ENCODE assay signal across 8 cellular contexts in the genomic region with DNA sequence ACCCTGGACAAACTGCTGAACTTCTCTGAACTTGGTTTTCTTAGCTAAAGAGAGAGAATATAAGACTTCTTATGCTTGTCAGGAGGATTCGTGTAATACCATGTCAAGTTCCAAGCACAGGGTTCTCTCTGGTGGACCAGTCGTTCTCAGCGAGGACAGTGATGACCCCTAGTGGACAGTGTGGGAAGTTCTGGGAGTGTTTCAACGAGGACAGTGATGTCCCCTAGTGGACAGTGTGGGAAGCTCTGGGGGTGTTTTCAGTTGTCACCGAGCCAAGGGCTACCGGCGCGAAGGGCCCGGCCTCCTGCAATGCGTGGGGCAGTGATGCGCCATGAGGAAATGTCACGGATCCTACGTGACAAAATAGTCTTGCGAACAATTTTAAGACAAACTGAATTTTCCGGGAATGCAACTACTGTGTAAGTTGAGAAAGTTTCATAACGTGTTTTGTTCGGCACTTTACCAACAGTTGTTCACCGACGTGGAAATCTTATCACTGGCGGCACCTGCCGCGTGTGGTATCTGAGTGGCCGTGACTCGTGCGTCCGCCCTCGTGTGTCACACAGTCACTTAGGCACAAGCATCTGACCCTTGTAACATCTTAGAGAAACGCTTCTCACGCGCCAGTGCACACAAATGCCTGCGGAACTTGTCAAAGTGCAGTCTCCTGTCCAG. TPM values are rescaled to one million over a fixed set of nuclear protein-coding genes. Genes with fewer than 3 reads are reported as not detected.
DNase-seq lines count a peak whose midpoint lies in the region; ATAC-seq and TF ChIP-seq lines count a peak whose summit lies in the region.

No MANE protein-coding gene starts in this region.

- CTCF ChIA-PET in CD8-positive, alpha-beta memory T cell (lab: Charles Lee) = interaction anchor here (0.9 to 3.9 kb wide), 30 partner anchors 8 to 1163 kb away, joined by 3 to 20 read pairs (median 4); a partner anchor contains a TSS

- TF ChIP-seq CTCF in HL-60 (IDR thresholded peaks at IDR 0.05; ENCODE audit: insufficient read depth, low read length) (peak; percentile 100), dorsolateral prefrontal cortex (IDR thresholded peaks at IDR 0.05 in 54 of 56, conservative IDR thresholded peaks at IDR 0.05 in 2 of 56; ENCODE audit: low read depth in 1 of 56, partially characterized antibody in 56 of 56) (peak; percentile 97 to 100 (median 100)), lung (IDR thresholded peaks at IDR 0.05; ENCODE audit: control extremely low read depth, extremely low read depth) (peak; percentile 100)

- no peaks in the 10 kb centered on the region for H3K9me3 ChIP-seq in CD8-positive, alpha-beta memory T cell (ENCODE audit: low read length)
- no peaks in the 10 kb centered on the region for H3K9me3 ChIP-seq in lung (ENCODE audit: control insufficient read depth in 2 of 2, insufficient read depth in 1 of 2, low read length in 1 of 2)

- H3K27ac ChIP-seq in CD8-positive, alpha-beta memory T cell (ENCODE audit: low read depth, low read length) = no peak overlapping the region
- H3K27ac ChIP-seq in HL-60 (replicated peaks) (no peak overlapping the region), dorsolateral prefrontal cortex (no peak overlapping the region), lung (ENCODE audit: low read depth in 1 of 2, low read length in 1 of 2) (no peak overlapping the region)

- H3K4me3 ChIP-seq in CD8-positive, alpha-beta memory T cell (ENCODE audit: low read length) = no peak overlapping the region
- H3K4me3 ChIP-seq in HL-60 (replicated peaks; ENCODE audit: insufficient read depth, low read length) (no peak overlapping the region), dorsolateral prefrontal cortex (peak overlapping the region in 26 of 59 donors; percentile 3 to 52 (median 29)), lung (no peak overlapping the region)

- 16 to 19% methylated on average over 31 of the region's 31 CpGs for WGBS in lung, 2 donors

- POLR2A ChIA-PET in CD8-positive, alpha-beta memory T cell (lab: Charles Lee) = interaction anchor here (0.6 to 1.1 kb wide), 2 partner anchors 57 to 510 kb away, joined by 3 to 6 read pairs; a partner anchor contains a TSS

- intact Hi-C loops in dorsolateral prefrontal cortex (cut with DNase I) = loop anchor here (5.0 to 10.0 kb wide), 2 partner anchors 286 to 294 kb away; no protein-coding TSS in a partner anchor

- H3K27me3 ChIP-seq in CD8-positive, alpha-beta memory T cell (ENCODE audit: insufficient read depth, low read length, poor library complexity, severe bottlenecking) = no peaks in the 10 kb centered on the region
- H3K27me3 ChIP-seq in HL-60 (ENCODE audit: insufficient read depth, poor library complexity, severe bottlenecking) (no peaks in the 10 kb centered on the region), dorsolateral prefrontal cortex (no peaks in the 10 kb centered on the region), lung (ENCODE audit: control insufficient read depth, insufficient read depth) (no peaks in the 10 kb centered on the region)

- peaks cover 2 to 11% of the 10 kb centered on the region in 2 donors for H3K27me3 Mint-ChIP-seq in CD8-positive, alpha-beta memory T cell

- H3K4me3 Mint-ChIP-seq in CD8-positive, alpha-beta memory T cell = peak overlapping the region in 4 of 7 donors; percentile 8 to 44 (median 28)

- H3K9me3 Mint-ChIP-seq in CD8-positive, alpha-beta memory T cell = no peaks in the 10 kb centered on the region

- DNase-seq in CD8-positive, alpha-beta memory T cell = peak; percentile 79 to 91 (median 81)
- DNase-seq in HL-60 (ENCODE audit: low read depth in 1 of 2, low spot score in 1 of 2) (peak; percentile 86 to 92), NCI-H774 (lab: John Stamatoyannopoulos, UW) (peak; percentile 87), dorsolateral prefrontal cortex (peak; percentile 61 to 95 (median 84)), lung (ENCODE audit: low spot score) (peak; percentile 91)
- peak; percentile 76 to 89 for DNase-seq in activated CD4-positive, alpha-beta T cell treated with anti-CD3 and anti-CD28 coated beads, Interleukin-2, amount 50 U/mL, for 24 hours (ENCODE audit: low read depth in 1 of 2, low spot score in 1 of 2)
- peak; percentile 66 for DNase-seq in stimulated activated CD8-positive, alpha-beta memory T cell treated with anti-CD3 and anti-CD28 coated beads, Interleukin-12 subunit alpha, Interleukin-12 subunit beta, amount 100 ng/mL, for 4 hours (ENCODE audit: low read depth)

- H3K27ac Mint-ChIP-seq in CD8-positive, alpha-beta memory T cell = peak overlapping the region in 1 of 8 donors; percentile 29

- H3K4me1 ChIP-seq in CD8-positive, alpha-beta memory T cell (ENCODE audit: insufficient read depth, low read length) = peaks cover 6% of the 10 kb centered on the region
- peaks cover 0 to 3% of the 10 kb centered on the region in 2 donors for H3K4me1 ChIP-seq in lung (ENCODE audit: control insufficient read depth in 2 of 2, insufficient read depth in 2 of 2, low read length in 2 of 2)

- peak; percentile 87 for ATAC-seq in GM19463 (IDR thresholded peaks at IDR 0.05; ENCODE audit: unreplicated experiment)
- ATAC-seq in lung (ENCODE audit: insufficient read depth, low FRiP score) = peak; percentile 96

- H3K36me3 ChIP-seq in CD8-positive, alpha-beta memory T cell (ENCODE audit: insufficient read depth, low read length) = no peaks in the 10 kb centered on the region
- H3K36me3 ChIP-seq in lung (ENCODE audit: control insufficient read depth in 2 of 2, insufficient read depth in 2 of 2, low read length in 2 of 2) = no peaks in the 10 kb centered on the region

- H3K36me3 Mint-ChIP-seq in CD8-positive, alpha-beta memory T cell = no peaks in the 10 kb centered on the region

- H3K4me1 Mint-ChIP-seq in CD8-positive, alpha-beta memory T cell = peaks cover 9 to 17% (median 9%) of the 10 kb centered on the region in 3 donors

RNA-seq across cellular contexts. Expression of a gene that starts 39.3 kb away (rescaled TPM):
- under 1 TPM; 0.24 to 0.35 TPM for total RNA-seq in CD8-positive, alpha-beta memory T cell
- polyA plus RNA-seq in CD8-positive, alpha-beta memory T cell = not detected
- total RNA-seq in dorsolateral prefrontal cortex = 1 to 10 TPM in 2 of 120 experiments, under 1 TPM in 28, not detected in 90; 0.04 to 1.1 (median 0.28) TPM
- 10 to 100 TPM; 32.0 to 56.0 TPM for total RNA-seq in lung
- 10 to 100 TPM in 1 of 2 donors, 1 to 10 TPM in 1; 10.0 to 11.7 TPM for polyA plus RNA-seq in lung

RNA-seq across cellular contexts. Expression of a gene that starts 57.4 kb away (rescaled TPM):
- total RNA-seq in CD8-positive, alpha-beta memory T cell = 10 to 100 TPM; 71.4 to 74.5 TPM
- 4.7 TPM for polyA plus RNA-seq in CD8-positive, alpha-beta memory T cell
- total RNA-seq in dorsolateral prefrontal cortex = 100 to 1,000 TPM; 167 to 402 (median 279) TPM
- total RNA-seq in lung = 10 to 100 TPM; 15.0 to 63.5 TPM
- 10 to 100 TPM; 23.3 to 47.9 TPM for polyA plus RNA-seq in lung

Comparison
In these comparisons a context has a peak if more than half of its experiments do, and no peak if none do; other contexts are left out.
1. RNA of a gene that starts 39.3 kb away (total RNA-seq): 32.0 to 56.0 TPM in lung; 0.24 to 0.35 TPM in CD8-positive, alpha-beta memory T cell and 0.04 to 1.1 TPM in dorsolateral prefrontal cortex; every median in the first group is over 10 times any median in the second.
2. Peak in every context shown above with its lines, with median percentiles within 50 percentile points of each other: DNase-seq and CTCF ChIP-seq.